Comparison of ENCODE assay signal across 8 cellular contexts in genomic region chr22:36156119-36156514, GRCh38. TPM values are rescaled to one million over a fixed set of nuclear protein-coding genes. Genes with fewer than 3 reads are reported as not detected.
DNase-seq lines count a peak whose midpoint lies in the region; ATAC-seq lines count a peak whose summit lies in the region.
"Had no signal": no experiment of that assay in that cellular context is flagged by ENCODE, and none has a peak within 500 bp of the region (broad histone marks: within the 10 kb centered on the region; RNA-seq: fewer than 3 reads in every experiment).

No MANE protein-coding gene starts in this region.

- H3K9ac ChIP-seq in Karpas-422 (ENCODE audit: low read length), result no peak overlapping the region
- H3K9ac ChIP-seq in adipocyte (ENCODE audit: low read length), result peak overlapping the region; percentile 94
- H3K9ac ChIP-seq in stomach smooth muscle (ENCODE audit: low read length in 2 of 2), result peak overlapping the region; percentile 59 to 82

- H3K27me3 ChIP-seq in Karpas-422 (ENCODE audit: low read length), result no peaks in the 10 kb centered on the region
- no peaks in the 10 kb centered on the region for H3K27me3 ChIP-seq in adipocyte (replicated peaks; ENCODE audit: control insufficient read depth, insufficient read depth, low read length)
- no peaks in the 10 kb centered on the region for H3K27me3 ChIP-seq in stomach smooth muscle (ENCODE audit: control insufficient read depth in 1 of 2, insufficient read depth in 2 of 2, low read length in 2 of 2)

- H3K36me3 ChIP-seq in Karpas-422 (ENCODE audit: insufficient read depth, low read length), result no peaks in the 10 kb centered on the region
- H3K36me3 ChIP-seq in adipocyte (ENCODE audit: control insufficient read depth, insufficient read depth, low read length, severe bottlenecking), result no peaks in the 10 kb centered on the region
- H3K36me3 ChIP-seq in stomach smooth muscle (ENCODE audit: control insufficient read depth in 2 of 2, insufficient read depth in 2 of 2, low read length in 2 of 2), result peaks cover 0 to 3% of the 10 kb centered on the region in 2 donors

- no peaks in the 10 kb centered on the region for H3K9me2 ChIP-seq in Karpas-422 (replicated peaks; ENCODE audit: insufficient read depth, low read length)

- H3K4me2 ChIP-seq in Karpas-422 (ENCODE audit: low read depth, low read length, poor library complexity, severe bottlenecking), result peak overlapping the region; percentile 39

- H3K27ac ChIP-seq in Karpas-422 (ENCODE audit: low read length) (no peak overlapping the region), stomach smooth muscle (ENCODE audit: low read length) (peak overlapping the region; percentile 85)

- DNase-seq in Karpas-422 (no peak), adipocyte (ENCODE audit: low read depth) (no peak), left lobe of liver (ENCODE audit: low spot score) (no peak), iPS-NIHi7 (ENCODE audit: extremely low spot score) (no peak), NCI-H1048 (lab: John Stamatoyannopoulos, UW) (no peak)
- DNase-seq: activated CD4-positive, alpha-beta T cell treated with anti-CD3 and anti-CD28 coated beads, Interleukin-2, amount 50 U/mL, for 4 hours had no signal

- H3K9me3 ChIP-seq in Karpas-422 (ENCODE audit: low read length) (no peaks in the 10 kb centered on the region), adipocyte (ENCODE audit: control insufficient read depth, low read length) (peaks cover 4% of the 10 kb centered on the region), stomach smooth muscle (ENCODE audit: control insufficient read depth in 2 of 2, low read length in 2 of 2) (no peaks in the 10 kb centered on the region)

- H3K4me3 ChIP-seq in Karpas-422 (ENCODE audit: low read length) (no peak overlapping the region), adipocyte (ENCODE audit: low read length) (peak overlapping the region; percentile 76), stomach smooth muscle (ENCODE audit: low read length in 2 of 2) (peak overlapping the region; percentile 44 to 76)

- H3K79me2 ChIP-seq in Karpas-422 (ENCODE audit: low read length), result no peaks in the 10 kb centered on the region

- no peak overlapping the region for H2AFZ ChIP-seq in Karpas-422 (ENCODE audit: low read length)

- H3K4me1 ChIP-seq in Karpas-422 (ENCODE audit: low read length) (peaks cover 7% of the 10 kb centered on the region), adipocyte (ENCODE audit: control insufficient read depth, insufficient read depth, low read length) (peaks cover 83% of the 10 kb centered on the region), stomach smooth muscle (ENCODE audit: control insufficient read depth, insufficient read depth, low read length) (peaks cover 42% of the 10 kb centered on the region)

- ATAC-seq in left lobe of liver, result peak; percentile 5
- ATAC-seq in activated CD4-positive, CD25-positive, alpha-beta regulatory T cell treated with anti-CD3 and anti-CD28 coated beads, Interleukin-2, amount 50 U/mL, for 24 hours, result no peak

- no peaks in the 10 kb centered on the region for H4K20me1 ChIP-seq in Karpas-422 (ENCODE audit: insufficient read depth, low read depth, low read length)

RNA-seq across cellular contexts. Expression of gene APOL3, which starts 4.4 kb away (rescaled TPM):
- 0.60 and 1.7 TPM in 2 replicates for total RNA-seq in Karpas-422 (2014; rRNA removed; shearing (Covaris generic); ENCODE audit: low replicate concordance)
- total RNA-seq in left lobe of liver, result 26.9 TPM

RNA-seq across cellular contexts. Expression of gene APOL4, which starts 45.5 kb away (rescaled TPM):
- total RNA-seq in Karpas-422 (2014; rRNA removed; shearing (Covaris generic); ENCODE audit: low replicate concordance), result not detected in 2 replicates
- 0.60 TPM for total RNA-seq in left lobe of liver

Comparison
In these comparisons a context has a peak if more than half of its experiments do, and no peak if none do; other contexts are left out.
1. RNA of gene APOL3, which starts 4.4 kb away (total RNA-seq): 26.9 TPM in left lobe of liver (single experiment); 0.60 to 1.7 TPM in Karpas-422; every median in the first group is over 10 times any median in the second.